ENCODE assay signal across 2 cellular contexts in genomic region chr12:111827916-111828315, GRCh38.
A peak's percentile ranks its signal among the peaks of the same experiment; 100 is the strongest.
TF ChIP-seq lines count a peak whose summit lies in the region.

No MANE protein-coding gene starts in this region.

TF ChIP-seq in HepG2, 621 proteins besides CTCF, POLR2A, EP300 and RAD21:
- TF ChIP-seq ZNF446 (CRISPR knock-in tag; IDR thresholded peaks at IDR 0.05): no peak
- TF ChIP-seq PRDM4 (CRISPR knock-in tag; IDR thresholded peaks at IDR 0.05; ENCODE audit: borderline replicate concordance): no peak
- no peak for TF ChIP-seq SRSF4 (IDR thresholded peaks at IDR 0.05; ENCODE audit: low read depth, low read length, poor library complexity, severe bottlenecking)

TF ChIP-seq in K562, 482 proteins besides CTCF, POLR2A, EP300 and RAD21:
- TF ChIP-seq ZNF707 (CRISPR knock-in tag; conservative IDR thresholded peaks at IDR 0.05) (no peak), PREB (CRISPR knock-in tag; IDR thresholded peaks at IDR 0.05) (no peak), GTF3C2 (IDR thresholded peaks at IDR 0.05; ENCODE audit: borderline replicate concordance, extremely low read depth, insufficient read length) (no peak), SRSF9 (IDR thresholded peaks at IDR 0.05; ENCODE audit: borderline replicate concordance, low read depth, low read length) (no peak), AFF4 (CRISPR knock-in tag; IDR thresholded peaks at IDR 0.05) (no peak), ZNF175 (CRISPR knock-in tag; IDR thresholded peaks at IDR 0.05; ENCODE audit: low read depth) (no peak), RBM25 (IDR thresholded peaks at IDR 0.05; ENCODE audit: low read depth, low read length, severe bottlenecking) (peak; percentile 50), ZNF263 (CRISPR knock-in tag; IDR thresholded peaks at IDR 0.05; ENCODE audit: borderline replicate concordance) (no peak), ZNF165 (CRISPR knock-in tag; IDR thresholded peaks at IDR 0.05; ENCODE audit: borderline replicate concordance) (no peak), L3MBTL2 (IDR thresholded peaks at IDR 0.05) (no peak), CUX1 (CRISPR knock-in tag; IDR thresholded peaks at IDR 0.05) (no peak), CBX3 (IDR thresholded peaks at IDR 0.05; ENCODE audit: borderline replicate concordance in 1 of 2, low read length in 2 of 2) (0 out of 3 replicates have a peak, but pooled peaks of 1 of the 2 experiments have one; percentile 22), ZNF668 (CRISPR knock-in tag; IDR thresholded peaks at IDR 0.05) (no peak), SNAPC5 (CRISPR knock-in tag; IDR thresholded peaks at IDR 0.05) (no peak)
